In genomic region chr3:124837065-124837464, GRCh38 we compare ENCODE assay signal across 11 cellular contexts. TPM values are rescaled to one million over a fixed set of nuclear protein-coding genes. Genes with fewer than 3 reads are reported as not detected.
A peak's percentile ranks its signal among the peaks of the same experiment; 100 is the strongest.
DNase-seq lines count a peak whose midpoint lies in the region; ATAC-seq and TF ChIP-seq lines count a peak whose summit lies in the region.
"Had no signal": no experiment of that assay in that cellular context is flagged by ENCODE, and none has a peak within 500 bp of the region (broad histone marks: within the 10 kb centered on the region; RNA-seq: fewer than 3 reads in every experiment).

No MANE protein-coding gene starts in this region.

- H3K36me3 ChIP-seq in heart left ventricle (peaks cover 0 to 31% (median 20%) of the 10 kb centered on the region in 9 donors), trophoblast cell (ENCODE audit: control insufficient read depth in 1 of 2, insufficient read depth in 2 of 2, low read length in 2 of 2) (peaks cover 6 to 18% of the 10 kb centered on the region in 2 experiments)

- no peak overlapping the region for H4K8ac ChIP-seq in trophoblast cell (ENCODE audit: low read depth, low read length)

- H2BK120ac ChIP-seq in trophoblast cell (ENCODE audit: insufficient read depth, low read length, poor library complexity) = peak overlapping the region; percentile 33

- H3K23ac ChIP-seq in trophoblast cell (ENCODE audit: low read length) = no peak overlapping the region

- DNase-seq in heart left ventricle = peak in 1 of 5 donors; percentile 60
- no peak for DNase-seq in trophoblast cell
- DNase-seq in activated naive CD8-positive, alpha-beta T cell treated with anti-CD3 and anti-CD28 coated beads, Interleukin-2, amount 50 U/mL, for 24 hours = no peak
- DNase-seq in stimulated activated CD4-positive, alpha-beta T cell treated with anti-CD3 and anti-CD28 coated beads, Interleukin-4, amount 100 ng/mL, for 1 hour = no peak
- DNase-seq: activated T-cell treated with anti-CD3 and anti-CD28 coated beads, Interleukin-2, amount 50 U/mL, for 72 hours; KBM-7; stimulated activated CD4-positive, alpha-beta T cell treated with anti-CD3 and anti-CD28 coated beads, Interleukin-4, amount 100 ng/mL, for 24 hours had no signal

- peaks cover 4% of the 10 kb centered on the region for H3K27me3 Mint-ChIP-seq in activated T-helper 17 cell treated with anti-CD3 and anti-CD28 coated beads, Interleukin-2, amount 50 U/mL, for 72 hours
- peaks cover 18% of the 10 kb centered on the region for H3K27me3 Mint-ChIP-seq in activated naive CD8-positive, alpha-beta T cell treated with anti-CD3 and anti-CD28 coated beads, Interleukin-2, amount 50 U/mL, for 24 hours

- H3K14ac ChIP-seq in trophoblast cell (ENCODE audit: low read length) = peak overlapping the region; percentile 43

- H3K9ac ChIP-seq in trophoblast cell (ENCODE audit: low read length) = no peak overlapping the region

- intact Hi-C loops in heart left ventricle (cut with DNase I) = loop anchor here in 8 of 10 donors (2.0 to 10.0 kb wide), 7 partner anchors 24 to 62 kb away; partner anchors contain the start of gene ITGB5 (in 5 of the 8)

- H3K27me3 ChIP-seq in heart left ventricle (no peaks in the 10 kb centered on the region), trophoblast cell (ENCODE audit: insufficient read depth, low read length) (no peaks in the 10 kb centered on the region)

- peak overlapping the region; percentile 48; the same call in 1 of the 2 replicates for H3K27ac ChIP-seq in C4-2B
- peak overlapping the region; percentile 61 to 92 (median 80) for H3K27ac ChIP-seq in heart left ventricle
- peak overlapping the region; percentile 84 for H3K27ac ChIP-seq in trophoblast cell (ENCODE audit: low read depth, low read length)

- peak overlapping the region; percentile 65 for H4K91ac ChIP-seq in trophoblast cell (ENCODE audit: low read depth, low read length)

- H2AK5ac ChIP-seq in trophoblast cell (ENCODE audit: low read length) = peak overlapping the region; percentile 3

- TF ChIP-seq CTCF in C4-2B (conservative IDR thresholded peaks at IDR 0.05) (no peak), heart left ventricle (IDR thresholded peaks at IDR 0.05) (no peak)

- peaks cover 6% of the 10 kb centered on the region for H3K79me2 ChIP-seq in trophoblast cell (ENCODE audit: control insufficient read depth, insufficient read depth, low read length, poor library complexity)

- H2BK12ac ChIP-seq in trophoblast cell (ENCODE audit: low read length) = peak overlapping the region; percentile 74

- H3K79me1 ChIP-seq in trophoblast cell (ENCODE audit: low read length) = peaks cover 31% of the 10 kb centered on the region

- no peak overlapping the region for H2AFZ ChIP-seq in trophoblast cell (ENCODE audit: insufficient read depth, low read length, poor library complexity)

- no peak overlapping the region for H3K4me3 Mint-ChIP-seq in activated T-helper 17 cell treated with anti-CD3 and anti-CD28 coated beads, Interleukin-2, amount 50 U/mL, for 72 hours
- H3K4me3 Mint-ChIP-seq in activated naive CD8-positive, alpha-beta T cell treated with anti-CD3 and anti-CD28 coated beads, Interleukin-2, amount 50 U/mL, for 24 hours = no peak overlapping the region
- H3K4me3 Mint-ChIP-seq: activated T-cell treated with anti-CD3 and anti-CD28 coated beads, Interleukin-2, amount 50 U/mL, for 72 hours had no signal

- H3K9me3 Mint-ChIP-seq in activated T-helper 17 cell treated with anti-CD3 and anti-CD28 coated beads, Interleukin-2, amount 50 U/mL, for 72 hours = no peaks in the 10 kb centered on the region
- H3K9me3 Mint-ChIP-seq in activated naive CD8-positive, alpha-beta T cell treated with anti-CD3 and anti-CD28 coated beads, Interleukin-2, amount 50 U/mL, for 24 hours = no peaks in the 10 kb centered on the region
- H3K9me3 Mint-ChIP-seq: activated T-cell treated with anti-CD3 and anti-CD28 coated beads, Interleukin-2, amount 50 U/mL, for 72 hours had no signal

- no peak overlapping the region for H3K18ac ChIP-seq in trophoblast cell (ENCODE audit: low read length)

- no peak for TF ChIP-seq POLR2A in heart left ventricle (IDR thresholded peaks at IDR 0.05)

- peaks cover 8% of the 10 kb centered on the region for H3K4me1 Mint-ChIP-seq in activated T-helper 17 cell treated with anti-CD3 and anti-CD28 coated beads, Interleukin-2, amount 50 U/mL, for 72 hours
- H3K4me1 Mint-ChIP-seq in activated naive CD8-positive, alpha-beta T cell treated with anti-CD3 and anti-CD28 coated beads, Interleukin-2, amount 50 U/mL, for 24 hours = peaks cover 14% of the 10 kb centered on the region

- no peak for ATAC-seq in activated T-helper 17 cell treated with anti-CD3 and anti-CD28 coated beads, Interleukin-2, amount 50 U/mL, for 72 hours (replicated peaks)
- ATAC-seq in heart left ventricle (peak in 3 of 4 donors; percentile 26 to 56 (median 29)), GM19463 (IDR thresholded peaks at IDR 0.05; ENCODE audit: unreplicated experiment) (no peak), GM18498 (IDR thresholded peaks at IDR 0.05; ENCODE audit: unreplicated experiment) (no peak)
- ATAC-seq in activated naive CD8-positive, alpha-beta T cell treated with anti-CD3 and anti-CD28 coated beads, Interleukin-2, amount 50 U/mL, for 24 hours = no peak
- ATAC-seq: activated T-cell treated with anti-CD3 and anti-CD28 coated beads, Interleukin-2, amount 50 U/mL, for 72 hours had no signal

- H3K27ac Mint-ChIP-seq in activated T-helper 17 cell treated with anti-CD3 and anti-CD28 coated beads, Interleukin-2, amount 50 U/mL, for 72 hours = peak overlapping the region; percentile 15
- no peak overlapping the region for H3K27ac Mint-ChIP-seq in activated naive CD8-positive, alpha-beta T cell treated with anti-CD3 and anti-CD28 coated beads, Interleukin-2, amount 50 U/mL, for 24 hours
- H3K27ac Mint-ChIP-seq: activated T-cell treated with anti-CD3 and anti-CD28 coated beads, Interleukin-2, amount 50 U/mL, for 72 hours had no signal

- H3K4me1 ChIP-seq in heart left ventricle = peaks cover 12 to 76% (median 61%) of the 10 kb centered on the region in 12 donors
- peaks cover 24 to 31% of the 10 kb centered on the region in 2 experiments for H3K4me1 ChIP-seq in trophoblast cell (ENCODE audit: control insufficient read depth in 1 of 2, insufficient read depth in 2 of 2, low read length in 2 of 2)

- H3K9me3 ChIP-seq in heart left ventricle (no peaks in the 10 kb centered on the region), trophoblast cell (ENCODE audit: insufficient read depth, low read depth, low read length) (no peaks in the 10 kb centered on the region)

- H3K4me3 ChIP-seq in heart left ventricle = peak overlapping the region in 1 of 12 donors; percentile 1
- no peak overlapping the region for H3K4me3 ChIP-seq in trophoblast cell (ENCODE audit: low read depth, low read length)

- H2BK5ac ChIP-seq in trophoblast cell (ENCODE audit: low read depth, low read length, poor library complexity) = peak overlapping the region; percentile 75

- no peaks in the 10 kb centered on the region for H3K36me3 Mint-ChIP-seq in activated T-helper 17 cell treated with anti-CD3 and anti-CD28 coated beads, Interleukin-2, amount 50 U/mL, for 72 hours (ENCODE audit: low read depth)
- no peaks in the 10 kb centered on the region for H3K36me3 Mint-ChIP-seq in activated naive CD8-positive, alpha-beta T cell treated with anti-CD3 and anti-CD28 coated beads, Interleukin-2, amount 50 U/mL, for 24 hours (ENCODE audit: low read depth)

- H4K12ac ChIP-seq in trophoblast cell (ENCODE audit: low read depth, low read length) = no peak overlapping the region

- WGBS in heart left ventricle, 4 donors = 53 to 78% (median 67%) methylated on average over 2 of the region's 2 CpGs
- no CpG with 5 or more reads among the region's 2 CpGs for WGBS in trophoblast cell (ENCODE audit: extremely low coverage, insufficient coverage, insufficient read length)

- no peak overlapping the region for H3K4me2 ChIP-seq in trophoblast cell (ENCODE audit: low read length)

- no peak overlapping the region for H3K4ac ChIP-seq in trophoblast cell (ENCODE audit: low read depth, low read length)

RNA-seq across cellular contexts. Expression of gene ITGB5, which starts 50.1 kb away (rescaled TPM):
- 1 to 10 TPM in 1 of 2 donors, under 1 TPM in 1; 0.61 to 1.1 TPM for total RNA-seq in activated T-helper 17 cell treated with anti-CD3 and anti-CD28 coated beads, Interleukin-2, amount 50 U/mL, for 72 hours
- total RNA-seq in heart left ventricle = 100 to 1,000 TPM in 8 of 9 donors, 10 to 100 TPM in 1; 96.3 to 223 (median 118) TPM
- 100 to 1,000 TPM in 1 of 2 donors, 10 to 100 TPM in 1; 23.1 to 159 TPM for polyA plus RNA-seq in heart left ventricle
- 121 and 127 TPM in 2 replicates for polyA plus RNA-seq in trophoblast cell (2013)

Comparison
In these comparisons a context has a peak if more than half of its experiments do, and no peak if none do; other contexts are left out.
1. ATAC-seq: peak in heart left ventricle (3 of 4); none in activated T-helper 17 cell treated with anti-CD3 and anti-CD28 coated beads, Interleukin-2, amount 50 U/mL, for 72 hours (single experiment), GM19463 (single experiment), activated naive CD8-positive, alpha-beta T cell treated with anti-CD3 and anti-CD28 coated beads, Interleukin-2, amount 50 U/mL, for 24 hours (single experiment) and GM18498 (single experiment).
2. RNA of gene ITGB5, which starts 50.1 kb away (total RNA-seq): 96.3 to 223 TPM in heart left ventricle; 0.61 to 1.1 TPM in activated T-helper 17 cell treated with anti-CD3 and anti-CD28 coated beads, Interleukin-2, amount 50 U/mL, for 72 hours; every median in the first group is over 10 times any median in the second.
3. Peak in every context shown above with its lines, with median percentiles within 50 percentile points of each other: H3K27ac ChIP-seq.